8 cellular contexts compared by ENCODE assay signal in genomic region chr19:50383307-50383851, GRCh38. TPM values are rescaled to one million over a fixed set of nuclear protein-coding genes. Genes with fewer than 3 reads are reported as not detected.
DNase-seq lines count a peak whose midpoint lies in the region; ATAC-seq, FAIRE-seq and TF ChIP-seq lines count a peak whose summit lies in the region.

No MANE protein-coding gene starts in this region.

- peak overlapping the region; percentile 94 for H3K4me2 ChIP-seq in K562 (ENCODE audit: insufficient read depth, low read length)
- H3K4me2 ChIP-seq in mesendoderm (ENCODE audit: low read length): peak overlapping the region; percentile 79

- H3K4ac ChIP-seq in mesendoderm (ENCODE audit: low read depth, low read length): no peak overlapping the region

- H3K27ac ChIP-seq in K562 (ENCODE audit: extremely low read depth, low read depth, low read length) (peak overlapping the region; percentile 86), mesendoderm (ENCODE audit: low read depth, low read length) (no peak overlapping the region)

- TF ChIP-seq EP300 in K562 (IDR thresholded peaks at IDR 0.05; ENCODE audit: low read length): no peak

- TF ChIP-seq POLR2A in K562 (conservative IDR thresholded peaks at IDR 0.05): peak; percentile 9; the same call in 1 of the 2 replicates

- H3K9me3 ChIP-seq in BE2C (no peaks in the 10 kb centered on the region), K562 (replicated peaks; ENCODE audit: control insufficient read depth, insufficient read depth, low read depth, low read length) (no peaks in the 10 kb centered on the region)

- no peak for FAIRE-seq in K562 (lab: Jason Lieb, UNC)

- no peak overlapping the region for H3K23ac ChIP-seq in mesendoderm (ENCODE audit: low read length)

- H3K4me1 ChIP-seq in BE2C (no peaks in the 10 kb centered on the region), K562 (replicated peaks in 1 of 2; ENCODE audit: control insufficient read depth in 2 of 2, insufficient read depth in 2 of 2, low read length in 2 of 2) (peaks cover 11 to 79% of the 10 kb centered on the region in 2 experiments), mesendoderm (ENCODE audit: control insufficient read depth, low read depth, low read length) (peaks cover 2% of the 10 kb centered on the region)

- ATAC-seq in HG02884 (IDR thresholded peaks at IDR 0.05; ENCODE audit: unreplicated experiment) (peak; percentile 1), K562 (peak; percentile 36)

- no peak overlapping the region for H2BK120ac ChIP-seq in mesendoderm (ENCODE audit: low read depth, low read length)

- H4K20me1 ChIP-seq in K562 (replicated peaks; ENCODE audit: control insufficient read depth, insufficient read depth, low read length): peaks cover 5% of the 10 kb centered on the region

- no peak for TF ChIP-seq CTCF in BE2C (IDR thresholded peaks at IDR 0.05; ENCODE audit: low read depth, low read length)
- no peak for TF ChIP-seq CTCF in K562 (IDR thresholded peaks at IDR 0.05 in 2 of 3, conservative IDR thresholded peaks at IDR 0.05 in 1 of 3; ENCODE audit: insufficient read depth in 2 of 3, low read depth in 1 of 3, low read length in 3 of 3)

- in situ Hi-C loops in K562 (cut with MboI): no loop called here

- 25% methylated on average over 15 of the region's 15 CpGs for WGBS in K562 (ENCODE audit: insufficient coverage, low coverage, missing lambda C conversion rate)
- WGBS in mesendoderm (ENCODE audit: extremely low coverage, insufficient coverage, low lambda C conversion rate): no CpG with 5 or more reads among the region's 15 CpGs

- TF ChIP-seq RAD21 in K562 (CRISPR knock-in tag; conservative IDR thresholded peaks at IDR 0.05 in 1 of 2, IDR thresholded peaks at IDR 0.05 in 1 of 2): no peak

- DNase-seq in BE2C (peak; percentile 12), K562 (ENCODE audit: extremely low read depth in 1 of 4, low spot score in 3 of 4) (peak in 1 of 4 experiments; percentile 56), mesendoderm (peak; percentile 59), medulla oblongata (ENCODE audit: extremely low spot score) (no peak), HuH-7.5 (ENCODE audit: low spot score) (no peak)
- DNase-seq in activated CD4-positive, alpha-beta T cell treated with anti-CD3 and anti-CD28 coated beads, Interleukin-2, amount 50 U/mL, for 1 hour: no peak
- DNase-seq in stimulated activated naive CD4-positive, alpha-beta T cell treated with Interleukin-2 at 50 U/mL for 16 hours (lab: John Stamatoyannopoulos, UW): no peak

- H3K56ac ChIP-seq in mesendoderm (ENCODE audit: low read length): peak overlapping the region; percentile 92

- H3K9me1 ChIP-seq in K562 (ENCODE audit: control insufficient read depth, insufficient read depth, low read length): no peaks in the 10 kb centered on the region

- H3K27me3 ChIP-seq in BE2C: no peaks in the 10 kb centered on the region
- H3K27me3 ChIP-seq in K562 (ENCODE audit: control insufficient read depth in 2 of 2, insufficient read depth in 2 of 2, low read length in 2 of 2): no peaks in the 10 kb centered on the region
- no peaks in the 10 kb centered on the region for H3K27me3 ChIP-seq in mesendoderm (ENCODE audit: insufficient read depth, low read length, poor library complexity)

- POLR2A ChIA-PET in K562 (lab: Yijun Ruan, JAX): interaction anchor here (0.7 to 2.2 kb wide), 11 partner anchors 8 to 83 kb away, joined by 3 to 17 read pairs (median 3); partner anchors contain the start of gene NR1H2

- no peak overlapping the region for H2BK15ac ChIP-seq in mesendoderm (replicated peaks; ENCODE audit: low read depth)

- peak overlapping the region; percentile 82 for H2AFZ ChIP-seq in K562 (ENCODE audit: low read depth, low read length)

- intact Hi-C loops in K562 (cut with micrococcal nuclease): no loop called here

- H3K4me3 ChIP-seq in BE2C (ENCODE audit: low read depth, low read length): peak overlapping the region; percentile 92
- peak overlapping the region; percentile 51 for H3K4me3 ChIP-seq in K562
- H3K4me3 ChIP-seq in mesendoderm (ENCODE audit: low read length): peak overlapping the region; percentile 40

- peaks cover 13% of the 10 kb centered on the region for H3K79me1 ChIP-seq in mesendoderm (ENCODE audit: low read length)

- BruUV-seq in K562 (replicated peaks; lab: Mats Ljungman, UMichigan): TSS peak; percentile 85

- H3K79me2 ChIP-seq in K562 (ENCODE audit: control insufficient read depth, insufficient read depth, low read length) (peaks cover 56% of the 10 kb centered on the region), mesendoderm (ENCODE audit: control insufficient read depth, insufficient read depth, low read length) (peaks cover 25% of the 10 kb centered on the region)

- CTCF ChIA-PET in K562 (lab: Yijun Ruan, JAX; ENCODE audit: low intra/inter-chr PET ratio): interaction anchor here (0.7 kb wide), 1 partner anchor 335 kb away, joined by 5 read pairs; no protein-coding TSS in a partner anchor

- no peak overlapping the region for H2BK5ac ChIP-seq in mesendoderm (ENCODE audit: low read length)

- no peak overlapping the region for H4K5ac ChIP-seq in mesendoderm (ENCODE audit: low read length)

- H2AK5ac ChIP-seq in mesendoderm (ENCODE audit: low read length): no peak overlapping the region

- peak overlapping the region; percentile 76 to 95; a peak in 3 of 4 replicates for H3K9ac ChIP-seq in K562 (ENCODE audit: insufficient read depth in 1 of 2, low read depth in 2 of 2, low read length in 2 of 2)
- peak overlapping the region; percentile 89 for H3K9ac ChIP-seq in mesendoderm (ENCODE audit: low read length)

- H4K8ac ChIP-seq in mesendoderm (ENCODE audit: low read depth, low read length): no peak overlapping the region

- H3K36me3 ChIP-seq in BE2C (peaks cover 43% of the 10 kb centered on the region), K562 (ENCODE audit: control insufficient read depth, insufficient read depth, low read length) (peaks cover 77% of the 10 kb centered on the region), mesendoderm (ENCODE audit: control insufficient read depth, insufficient read depth, low read length) (peaks cover 2% of the 10 kb centered on the region)

- no peak overlapping the region for H3K18ac ChIP-seq in mesendoderm (ENCODE audit: low read length)

RNA-seq across cellular contexts. Expression of gene POLD1, which starts 0.8 kb away (rescaled TPM):
- 20.8 TPM for polyA plus RNA-seq in BE2C (2012; ENCODE audit: insufficient read depth, insufficient read length, low read depth)
- total RNA-seq in K562 (2011; cell fraction: chromatin; rRNA removed; ENCODE audit: low replicate concordance): 79.9 and 373 TPM in 2 replicates
- total RNA-seq in K562 (2011; cell fraction: nucleolus; rRNA removed): 460 and 477 TPM in 2 replicates
- total RNA-seq in K562 (2011; cell fraction: nucleoplasm; rRNA removed): 147 and 179 TPM in 2 replicates
- 258 and 338 TPM in 2 replicates for total RNA-seq in K562 (2014; rRNA removed)
- 15.3 and 28.3 TPM in 2 replicates for total RNA-seq in K562 (2014; rRNA removed; fragmentation: Illumina TruSeq; extraction: Trizol)
- total RNA-seq in K562 (2015; rRNA removed; fragmentation: Illumina TruSeq; extraction: Trizol): 89.4 and 95.2 TPM in 2 replicates
- total RNA-seq in K562 (2021): 296 and 312 TPM in 2 replicates
- 45.2 and 88.6 TPM in 2 replicates for polyA plus RNA-seq in K562 (2011; rRNA removed)
- polyA plus RNA-seq in K562 (2011; cell fraction: cytosol; rRNA removed): 86.2 and 222 TPM in 2 replicates
- polyA plus RNA-seq in K562 (2011; cell fraction: nucleus; rRNA removed): 460 and 607 TPM in 2 replicates
- 164 and 224 TPM in 2 replicates for polyA plus RNA-seq in K562 (2012)
- polyA plus RNA-seq in K562 (2014; fragmentation: Illumina TruSeq; extraction: Trizol): 47.8 and 97.9 TPM in 2 replicates
- 1 to 10 TPM; 1.3 to 6.4 TPM for polyA plus RNA-seq in K562 (2014; fragmentation: Nextera tagmentation; extraction: Ambion mirVana)
- polyA plus RNA-seq in K562 (2014; rRNA removed): 161 and 163 TPM in 2 replicates
- 33.3 and 52.7 TPM in 2 replicates for polyA minus RNA-seq in K562 (2011; rRNA and poly(A)+ RNA removed)
- 165 and 236 TPM in 2 replicates for polyA minus RNA-seq in K562 (2011; cell fraction: cytosol; rRNA and poly(A)+ RNA removed)
- 166 and 171 TPM in 2 replicates for polyA minus RNA-seq in K562 (2011; cell fraction: nucleus; rRNA and poly(A)+ RNA removed)
- 57.2 TPM for polyA plus RNA-seq in mesendoderm (2013, experiment 1 of 2)
- 57.3 TPM for polyA plus RNA-seq in mesendoderm (2013, experiment 2 of 2)

RNA-seq across cellular contexts. Expression of gene NR1H2, which starts 7.1 kb away (rescaled TPM):
- 65.7 TPM for polyA plus RNA-seq in BE2C (2012; ENCODE audit: insufficient read depth, insufficient read length, low read depth)
- 31.6 and 83.2 TPM in 2 replicates for total RNA-seq in K562 (2011; cell fraction: chromatin; rRNA removed; ENCODE audit: low replicate concordance)
- 66.3 and 72.5 TPM in 2 replicates for total RNA-seq in K562 (2011; cell fraction: nucleolus; rRNA removed)
- total RNA-seq in K562 (2011; cell fraction: nucleoplasm; rRNA removed): 41.0 and 45.6 TPM in 2 replicates
- total RNA-seq in K562 (2014; rRNA removed) (51.4 and 68.1 TPM in 2 replicates), K562 (2014; rRNA removed; fragmentation: Illumina TruSeq; extraction: Trizol) (10.6 and 12.3 TPM in 2 replicates), K562 (2015; rRNA removed; fragmentation: Illumina TruSeq; extraction: Trizol) (32.9 and 35.0 TPM in 2 replicates), K562 (2021) (56.7 and 58.2 TPM in 2 replicates)
- polyA plus RNA-seq in K562 (2011; rRNA removed) (24.0 and 37.5 TPM in 2 replicates), K562 (2014; fragmentation: Illumina TruSeq; extraction: Trizol) (23.8 and 51.0 TPM in 2 replicates), K562 (2014; fragmentation: Nextera tagmentation; extraction: Ambion mirVana) (1 to 10 TPM in 1 of 2 experiments, under 1 TPM in 1; 0.11 to 1.5 TPM), K562 (2014; rRNA removed) (61.9 and 73.8 TPM in 2 replicates)
- polyA plus RNA-seq in K562 (2011; cell fraction: cytosol; rRNA removed): 42.2 and 70.3 TPM in 2 replicates
- 71.7 and 110 TPM in 2 replicates for polyA plus RNA-seq in K562 (2011; cell fraction: nucleus; rRNA removed)
- 51.4 and 65.3 TPM in 2 replicates for polyA plus RNA-seq in K562 (2012)
- polyA minus RNA-seq in K562 (2011; rRNA and poly(A)+ RNA removed): 12.7 and 17.8 TPM in 2 replicates
- 15.7 and 17.4 TPM in 2 replicates for polyA minus RNA-seq in K562 (2011; cell fraction: cytosol; rRNA and poly(A)+ RNA removed)
- 28.8 and 37.7 TPM in 2 replicates for polyA minus RNA-seq in K562 (2011; cell fraction: nucleus; rRNA and poly(A)+ RNA removed)
- 19.2 TPM for polyA plus RNA-seq in mesendoderm (2013, experiment 1 of 2)
- 19.3 TPM for polyA plus RNA-seq in mesendoderm (2013, experiment 2 of 2)

RNA-seq across cellular contexts. Expression of gene NAPSA, which starts 17.9 kb away (rescaled TPM):
- 1.6 TPM for polyA plus RNA-seq in BE2C (2012; ENCODE audit: insufficient read depth, insufficient read length, low read depth)
- total RNA-seq in K562 (2011; cell fraction: chromatin; rRNA removed; ENCODE audit: low replicate concordance): 3.9 and 8.3 TPM in 2 replicates
- 5.0 and 5.5 TPM in 2 replicates for total RNA-seq in K562 (2011; cell fraction: nucleolus; rRNA removed)
- 3.6 and 5.6 TPM in 2 replicates for total RNA-seq in K562 (2011; cell fraction: nucleoplasm; rRNA removed)
- total RNA-seq in K562 (2014; rRNA removed) (0.41 and 0.78 TPM in 2 replicates), K562 (2014; rRNA removed; fragmentation: Illumina TruSeq; extraction: Trizol) (0.45 and 0.65 TPM in 2 replicates), K562 (2015; rRNA removed; fragmentation: Illumina TruSeq; extraction: Trizol) (0.45 and 0.76 TPM in 2 replicates), K562 (2021) (1.9 and 2.3 TPM in 2 replicates)
- polyA plus RNA-seq in K562 (2011; rRNA removed) (1.2 and 1.9 TPM in 2 replicates), K562 (2014; fragmentation: Illumina TruSeq; extraction: Trizol) (0.89 and 1.1 TPM in 2 replicates), K562 (2014; fragmentation: Nextera tagmentation; extraction: Ambion mirVana) (under 1 TPM; 0.25 to 0.49 TPM), K562 (2014; rRNA removed) (0.69 and 1.6 TPM in 2 replicates)
- 1.4 and 1.9 TPM in 2 replicates for polyA plus RNA-seq in K562 (2011; cell fraction: cytosol; rRNA removed)
- polyA plus RNA-seq in K562 (2011; cell fraction: nucleus; rRNA removed): 11.3 and 12.5 TPM in 2 replicates
- polyA plus RNA-seq in K562 (2012): 2.0 and 3.0 TPM in 2 replicates
- polyA minus RNA-seq in K562 (2011; rRNA and poly(A)+ RNA removed): 0.42 and 0.57 TPM in 2 replicates
- 1.5 TPM in 1 of 2 replicates, not detected in the other for polyA minus RNA-seq in K562 (2011; cell fraction: cytosol; rRNA and poly(A)+ RNA removed)
- polyA minus RNA-seq in K562 (2011; cell fraction: nucleus; rRNA and poly(A)+ RNA removed): 2.0 and 2.2 TPM in 2 replicates
- polyA plus RNA-seq in mesendoderm (2013, experiment 1 of 2): 0.17 TPM
- polyA plus RNA-seq in mesendoderm (2013, experiment 2 of 2): 0.10 TPM

RNA-seq across cellular contexts. Expression of gene SPIB, which starts 35.4 kb away (rescaled TPM):
- not detected for polyA plus RNA-seq in BE2C (2012; ENCODE audit: insufficient read depth, insufficient read length, low read depth)
- 2.3 and 8.3 TPM in 2 replicates for total RNA-seq in K562 (2011; cell fraction: chromatin; rRNA removed; ENCODE audit: low replicate concordance)
- total RNA-seq in K562 (2011; cell fraction: nucleolus; rRNA removed): 4.6 and 5.2 TPM in 2 replicates
- 3.9 and 4.4 TPM in 2 replicates for total RNA-seq in K562 (2011; cell fraction: nucleoplasm; rRNA removed)
- 0.33 and 0.45 TPM in 2 replicates for total RNA-seq in K562 (2014; rRNA removed)
- total RNA-seq in K562 (2014; rRNA removed; fragmentation: Illumina TruSeq; extraction: Trizol): 0.22 and 0.25 TPM in 2 replicates
- total RNA-seq in K562 (2015; rRNA removed; fragmentation: Illumina TruSeq; extraction: Trizol): 0.40 and 0.45 TPM in 2 replicates
- 1.0 and 1.3 TPM in 2 replicates for total RNA-seq in K562 (2021)
- polyA plus RNA-seq in K562 (2011; rRNA removed): 0.46 and 0.60 TPM in 2 replicates
- polyA plus RNA-seq in K562 (2011; cell fraction: cytosol; rRNA removed): 0.41 and 0.94 TPM in 2 replicates
- polyA plus RNA-seq in K562 (2011; cell fraction: nucleus; rRNA removed): 2.5 and 7.6 TPM in 2 replicates
- 0.53 and 1.1 TPM in 2 replicates for polyA plus RNA-seq in K562 (2012)
- 0.24 and 0.76 TPM in 2 replicates for polyA plus RNA-seq in K562 (2014; fragmentation: Illumina TruSeq; extraction: Trizol)
- polyA plus RNA-seq in K562 (2014; fragmentation: Nextera tagmentation; extraction: Ambion mirVana): under 1 TPM in 1 of 2 experiments, not detected in 1; 0.06 TPM
- polyA plus RNA-seq in K562 (2014; rRNA removed): 0.53 and 0.92 TPM in 2 replicates
- 0.06 and 0.07 TPM in 2 replicates for polyA minus RNA-seq in K562 (2011; rRNA and poly(A)+ RNA removed)
- polyA minus RNA-seq in K562 (2011; cell fraction: cytosol; rRNA and poly(A)+ RNA removed): not detected in 2 replicates
- 0.33 and 0.94 TPM in 2 replicates for polyA minus RNA-seq in K562 (2011; cell fraction: nucleus; rRNA and poly(A)+ RNA removed)
- polyA plus RNA-seq in mesendoderm (2013, experiment 1 of 2): 8.3 TPM
- 8.4 TPM for polyA plus RNA-seq in mesendoderm (2013, experiment 2 of 2)

RNA-seq across cellular contexts. Expression of gene MYBPC2, which starts 49.3 kb away (rescaled TPM):
- not detected for polyA plus RNA-seq in BE2C (2012; ENCODE audit: insufficient read depth, insufficient read length, low read depth)
- 0.30 and 0.67 TPM in 2 replicates for total RNA-seq in K562 (2011; cell fraction: chromatin; rRNA removed; ENCODE audit: low replicate concordance)
- total RNA-seq in K562 (2011; cell fraction: nucleolus; rRNA removed): not detected in 2 replicates
- not detected in 2 replicates for total RNA-seq in K562 (2011; cell fraction: nucleoplasm; rRNA removed)
- total RNA-seq in K562 (2014; rRNA removed) (not detected in 2 replicates), K562 (2014; rRNA removed; fragmentation: Illumina TruSeq; extraction: Trizol) (not detected in 2 replicates), K562 (2015; rRNA removed; fragmentation: Illumina TruSeq; extraction: Trizol) (not detected in 2 replicates), K562 (2021) (0.04 TPM in 1 of 2 replicates, not detected in the other)
- polyA plus RNA-seq in K562 (2011; rRNA removed) (0.14 and 0.19 TPM in 2 replicates), K562 (2014; fragmentation: Illumina TruSeq; extraction: Trizol) (not detected in 2 replicates), K562 (2014; fragmentation: Nextera tagmentation; extraction: Ambion mirVana) (not detected), K562 (2014; rRNA removed) (0.01 TPM in 1 of 2 replicates, not detected in the other)
- 0.06 and 0.07 TPM in 2 replicates for polyA plus RNA-seq in K562 (2011; cell fraction: cytosol; rRNA removed)
- polyA plus RNA-seq in K562 (2011; cell fraction: nucleus; rRNA removed): 0.31 and 0.60 TPM in 2 replicates
- polyA plus RNA-seq in K562 (2012): 0.01 TPM in 1 of 2 replicates, not detected in the other
- polyA minus RNA-seq in K562 (2011; rRNA and poly(A)+ RNA removed): 0.06 TPM in 1 of 2 replicates, not detected in the other
- polyA minus RNA-seq in K562 (2011; cell fraction: cytosol; rRNA and poly(A)+ RNA removed): not detected in 2 replicates
- 0.22 TPM in 1 of 2 replicates, not detected in the other for polyA minus RNA-seq in K562 (2011; cell fraction: nucleus; rRNA and poly(A)+ RNA removed)
- 1.5 TPM for polyA plus RNA-seq in mesendoderm (2013, experiment 1 of 2)
- polyA plus RNA-seq in mesendoderm (2013, experiment 2 of 2): 1.4 TPM

Comparison
In these comparisons a context has a peak if more than half of its experiments do, and no peak if none do; other contexts are left out.
1. DNase-seq: peak in BE2C (single experiment) and mesendoderm (single experiment); none in medulla oblongata (single experiment), HuH-7.5 (single experiment), activated CD4-positive, alpha-beta T cell treated with anti-CD3 and anti-CD28 coated beads, Interleukin-2, amount 50 U/mL, for 1 hour (single experiment) and stimulated activated naive CD4-positive, alpha-beta T cell treated with Interleukin-2 at 50 U/mL for 16 hours (single experiment).
2. H3K4me3 ChIP-seq: peak in every context shown above with its lines; median percentile 92 in BE2C; 51 in K562; 40 in mesendoderm.